ENCODE assay signal across 14 cellular contexts in genomic region chr11:73192272-73192671, GRCh38. TPM values are rescaled to one million over a fixed set of nuclear protein-coding genes. Genes with fewer than 3 reads are reported as not detected.
DNase-seq lines count a peak whose midpoint lies in the region; ATAC-seq and TF ChIP-seq lines count a peak whose summit lies in the region.
"Had no signal": no experiment of that assay in that cellular context is flagged by ENCODE, and none has a peak within 500 bp of the region (broad histone marks: within the 10 kb centered on the region; RNA-seq: fewer than 3 reads in every experiment).

No MANE protein-coding gene starts in this region.

- no peak for TF ChIP-seq POLR2A in GM18505 (IDR thresholded peaks at IDR 0.05; ENCODE audit: borderline replicate concordance, extremely low read depth, insufficient read depth, insufficient read length)

- H3K27ac Mint-ChIP-seq in activated T-cell treated with anti-CD3 and anti-CD28 coated beads, Interleukin-2, amount 50 U/mL, for 72 hours, result no peak overlapping the region
- H3K27ac Mint-ChIP-seq in stimulated activated effector memory CD8-positive, alpha-beta T cell treated with anti-CD3 and anti-CD28 coated beads, Interleukin-12 subunit alpha, Interleukin-12 subunit beta, amount 100 ng/mL, for 72 hours, result no peak overlapping the region
- H3K27ac Mint-ChIP-seq: HFFc6 had no signal

- no peak overlapping the region for H3K4me3 Mint-ChIP-seq in activated T-cell treated with anti-CD3 and anti-CD28 coated beads, Interleukin-2, amount 50 U/mL, for 72 hours
- H3K4me3 Mint-ChIP-seq in stimulated activated effector memory CD8-positive, alpha-beta T cell treated with anti-CD3 and anti-CD28 coated beads, Interleukin-12 subunit alpha, Interleukin-12 subunit beta, amount 100 ng/mL, for 72 hours, result no peak overlapping the region
- H3K4me3 Mint-ChIP-seq: HFFc6 had no signal

- no peaks in the 10 kb centered on the region for H3K9me3 Mint-ChIP-seq in activated T-cell treated with anti-CD3 and anti-CD28 coated beads, Interleukin-2, amount 50 U/mL, for 72 hours
- H3K9me3 Mint-ChIP-seq in stimulated activated effector memory CD8-positive, alpha-beta T cell treated with anti-CD3 and anti-CD28 coated beads, Interleukin-12 subunit alpha, Interleukin-12 subunit beta, amount 100 ng/mL, for 72 hours, result no peaks in the 10 kb centered on the region
- H3K9me3 Mint-ChIP-seq: HFFc6 had no signal

- TF ChIP-seq CTCF in omental fat pad (IDR thresholded peaks at IDR 0.05) (no peak), GM13977 (IDR thresholded peaks at IDR 0.05; ENCODE audit: extremely low read depth, insufficient read depth, missing control alignments) (no peak)

- no peaks in the 10 kb centered on the region for H3K4me1 Mint-ChIP-seq in activated T-cell treated with anti-CD3 and anti-CD28 coated beads, Interleukin-2, amount 50 U/mL, for 72 hours (ENCODE audit: low read depth)
- no peaks in the 10 kb centered on the region for H3K4me1 Mint-ChIP-seq in stimulated activated effector memory CD8-positive, alpha-beta T cell treated with anti-CD3 and anti-CD28 coated beads, Interleukin-12 subunit alpha, Interleukin-12 subunit beta, amount 100 ng/mL, for 72 hours

- peak in 1 of 2 donors; percentile 21 for DNase-seq in activated T-cell treated with anti-CD3 and anti-CD28 coated beads, Interleukin-2, amount 50 U/mL, for 72 hours
- no peak for DNase-seq in activated T-cell treated with anti-CD3 and anti-CD28 coated beads, Interleukin-2, amount 50 U/mL, for 1 hour
- DNase-seq in RPMI7951 (ENCODE audit: low read depth) (peak; percentile 29), glomerular visceral epithelial cell (ENCODE audit: extremely low spot score) (peak; percentile 51), omental fat pad (ENCODE audit: low spot score) (no peak), GM13977 (ENCODE audit: low spot score) (no peak)
- DNase-seq in stimulated activated effector memory CD8-positive, alpha-beta T cell treated with anti-CD3 and anti-CD28 coated beads, Interleukin-12 subunit alpha, Interleukin-12 subunit beta, amount 100 ng/mL, for 72 hours (ENCODE audit: low spot score in 2 of 2), result no peak
- DNase-seq: anterior cingulate cortex, GDM1, heart left ventricle, HFFc6, NCI-H1436, NCI-H446 treated with DMSO at 0.1 percent for 48 hours had no signal

- in situ Hi-C loops in GM13977 (cut with MboI; ENCODE audit: low pct_unique_long_range_greater_than_20kb, low sequenced_read_pairs, unreplicated experiment), result loop anchor here (25.0 kb wide), 1 partner anchor 480 kb away; no protein-coding TSS in a partner anchor

- H3K36me3 Mint-ChIP-seq in activated T-cell treated with anti-CD3 and anti-CD28 coated beads, Interleukin-2, amount 50 U/mL, for 72 hours (ENCODE audit: insufficient read depth in 2 of 2), result no peaks in the 10 kb centered on the region
- H3K36me3 Mint-ChIP-seq in stimulated activated effector memory CD8-positive, alpha-beta T cell treated with anti-CD3 and anti-CD28 coated beads, Interleukin-12 subunit alpha, Interleukin-12 subunit beta, amount 100 ng/mL, for 72 hours, result no peaks in the 10 kb centered on the region

- H3K27me3 Mint-ChIP-seq in activated T-cell treated with anti-CD3 and anti-CD28 coated beads, Interleukin-2, amount 50 U/mL, for 72 hours (ENCODE audit: low read depth), result no peaks in the 10 kb centered on the region

- ATAC-seq in activated T-cell treated with anti-CD3 and anti-CD28 coated beads, Interleukin-2, amount 50 U/mL, for 72 hours (replicated peaks in 1 of 2), result peak; percentile 56 to 70
- ATAC-seq in stimulated activated effector memory CD8-positive, alpha-beta T cell treated with anti-CD3 and anti-CD28 coated beads, Interleukin-12 subunit alpha, Interleukin-12 subunit beta, amount 100 ng/mL, for 72 hours, result peak; percentile 67
- ATAC-seq in omental fat pad (ENCODE audit: low FRiP score) (no peak), GM18505 (IDR thresholded peaks at IDR 0.05; ENCODE audit: unreplicated experiment) (no peak)
- ATAC-seq: heart left ventricle had no signal

RNA-seq across cellular contexts. Expression of gene P2RY2, which starts 25.8 kb away (rescaled TPM):
- not detected for total RNA-seq in activated T-cell treated with anti-CD3 and anti-CD28 coated beads, Interleukin-2, amount 50 U/mL, for 72 hours
- 1.3 and 2.2 TPM in 2 replicates for total RNA-seq in RPMI7951 (2014; rRNA removed; shearing (Covaris generic))
- total RNA-seq in omental fat pad, result 1 to 10 TPM in 1 of 4 donors, under 1 TPM in 3; 0.47 to 1.1 (median 0.64) TPM

RNA-seq across cellular contexts. Expression of gene FCHSD2, which starts 50.2 kb away (rescaled TPM):
- 10 to 100 TPM; 38.3 to 47.1 TPM for total RNA-seq in activated T-cell treated with anti-CD3 and anti-CD28 coated beads, Interleukin-2, amount 50 U/mL, for 72 hours
- total RNA-seq in RPMI7951 (2014; rRNA removed; shearing (Covaris generic)), result 11.0 and 12.4 TPM in 2 replicates
- 10 to 100 TPM; 15.4 to 37.8 (median 31.9) TPM for total RNA-seq in omental fat pad

Comparison
In these comparisons a context has a peak if more than half of its experiments do, and no peak if none do; other contexts are left out.
1. ATAC-seq: peak in activated T-cell treated with anti-CD3 and anti-CD28 coated beads, Interleukin-2, amount 50 U/mL, for 72 hours (2 of 2) and stimulated activated effector memory CD8-positive, alpha-beta T cell treated with anti-CD3 and anti-CD28 coated beads, Interleukin-12 subunit alpha, Interleukin-12 subunit beta, amount 100 ng/mL, for 72 hours (single experiment); none in omental fat pad (single experiment) and GM18505 (single experiment).
2. DNase-seq: peak in RPMI7951 (single experiment) and glomerular visceral epithelial cell (single experiment); none in activated T-cell treated with anti-CD3 and anti-CD28 coated beads, Interleukin-2, amount 50 U/mL, for 1 hour (single experiment), stimulated activated effector memory CD8-positive, alpha-beta T cell treated with anti-CD3 and anti-CD28 coated beads, Interleukin-12 subunit alpha, Interleukin-12 subunit beta, amount 100 ng/mL, for 72 hours (0 of 2), omental fat pad (single experiment) and GM13977 (single experiment).